8 cellular contexts compared by ENCODE assay signal in genomic region chr19:57406516-57407123, GRCh38. TPM values are rescaled to one million over a fixed set of nuclear protein-coding genes. Genes with fewer than 3 reads are reported as not detected.
DNase-seq lines count a peak whose midpoint lies in the region; ATAC-seq and TF ChIP-seq lines count a peak whose summit lies in the region.

No MANE protein-coding gene starts in this region.

- ATAC-seq in GM21381 (IDR thresholded peaks at IDR 0.05; ENCODE audit: unreplicated experiment), result no peak

- peak; percentile 63 for DNase-seq in GM10266 (ENCODE audit: extremely low spot score)
- DNase-seq in NCI-H1105 treated with DMSO at 0.1 percent for 48 hours (lab: John Stamatoyannopoulos, UW), result peak; percentile 70
- DNase-seq in UCSD-AML1 (lab: John Stamatoyannopoulos, UW; ENCODE audit: unreplicated experiment), result peak; percentile 67
- DNase-seq in astrocyte of the cerebellum (ENCODE audit: low read depth), result no peak
- DNase-seq in iPS DF 19.7 (ENCODE audit: low read depth, low spot score), result peak; percentile 56
- DNase-seq in stimulated activated CD4-positive, alpha-beta T cell treated with anti-CD3 and anti-CD28 coated beads, Interleukin-2, amount 100 ng/mL, for 24 hours, result peak; percentile 67 to 75
- DNase-seq in posterior vena cava (ENCODE audit: low spot score), result no peak

- in situ Hi-C loops in astrocyte of the cerebellum (cut with HindIII; ENCODE audit: low sequenced_read_pairs), result no loop called here

- peak; percentile 87 for TF ChIP-seq CTCF in GM10266 (IDR thresholded peaks at IDR 0.05; ENCODE audit: control insufficient read depth, insufficient read depth, low read depth, missing control alignments)
- TF ChIP-seq CTCF in astrocyte of the cerebellum (IDR thresholded peaks at IDR 0.05; ENCODE audit: low read depth, low read length, missing control alignments), result peak; percentile 61

- intact Hi-C loops in posterior vena cava (cut with DNase I), result no loop called here

- no peak overlapping the region for H3K4me3 ChIP-seq in astrocyte of the cerebellum (ENCODE audit: low read depth, low read length)

RNA-seq across cellular contexts. Expression of gene ZNF17, which starts 4.3 kb away (rescaled TPM):
- total RNA-seq in posterior vena cava, result 10 to 100 TPM; 10.9 to 11.4 TPM

RNA-seq across cellular contexts. Expression of gene ZNF548, which starts 17.0 kb away (rescaled TPM):
- total RNA-seq in posterior vena cava, result 10 to 100 TPM; 16.4 to 18.7 TPM

RNA-seq across cellular contexts. Expression of gene ZNF749, which starts 28.5 kb away (rescaled TPM):
- 10 to 100 TPM in 1 of 2 donors, 1 to 10 TPM in 1; 7.1 to 10.2 TPM for total RNA-seq in posterior vena cava

RNA-seq across cellular contexts. Expression of gene TRAPPC2B, which starts 43.3 kb away (rescaled TPM):
- total RNA-seq in posterior vena cava, result 1 to 10 TPM; 7.5 to 9.2 TPM

RNA-seq across cellular contexts. Expression of gene ZNF547, which starts 43.3 kb away (rescaled TPM):
- 1 to 10 TPM; 2.4 to 3.5 TPM for total RNA-seq in posterior vena cava

Comparison
In these comparisons a context has a peak if more than half of its experiments do, and no peak if none do; other contexts are left out.
1. DNase-seq: peak in GM10266 (single experiment), NCI-H1105 treated with DMSO at 0.1 percent for 48 hours (single experiment), UCSD-AML1 (single experiment), iPS DF 19.7 (single experiment) and stimulated activated CD4-positive, alpha-beta T cell treated with anti-CD3 and anti-CD28 coated beads, Interleukin-2, amount 100 ng/mL, for 24 hours (2 of 2); none in astrocyte of the cerebellum (single experiment) and posterior vena cava (single experiment).